19 cellular contexts compared by ENCODE assay signal in genomic region chr13:98896868-98897144, GRCh38.
DNase-seq lines count a peak whose midpoint lies in the region; ATAC-seq and TF ChIP-seq lines count a peak whose summit lies in the region.
"Had no signal": no experiment of that assay in that cellular context is flagged by ENCODE, and none has a peak within 500 bp of the region (broad histone marks: within the 10 kb centered on the region; RNA-seq: fewer than 3 reads in every experiment).

No MANE protein-coding gene starts in this region.

- H3K4me3 Mint-ChIP-seq in T-helper 2 cell treated with Interferon-gamma antibody and Interleukin-4, amounts not matched to agents 5 μg/mL and 100 μg/mL, for 36 hours: no peak overlapping the region
- no peak overlapping the region for H3K4me3 Mint-ChIP-seq in CD4-positive, CD25-positive, alpha-beta regulatory T cell
- H3K4me3 Mint-ChIP-seq in naive thymus-derived CD4-positive, alpha-beta T cell: no peak overlapping the region

- H3K27ac ChIP-seq in CD4-positive, CD25-positive, alpha-beta regulatory T cell (ENCODE audit: insufficient read depth, low read length, poor library complexity, severe bottlenecking): no peak overlapping the region
- H3K27ac ChIP-seq in body of pancreas: no peak overlapping the region
- H3K27ac ChIP-seq in naive thymus-derived CD4-positive, alpha-beta T cell (ENCODE audit: low read depth, low read length): no peak overlapping the region
- H3K27ac ChIP-seq: 22Rv1, RWPE1 had no signal

- peak overlapping the region; percentile 15 for H3K27ac Mint-ChIP-seq in T-helper 2 cell treated with Interferon-gamma antibody and Interleukin-4, amounts not matched to agents 5 μg/mL and 100 μg/mL, for 36 hours
- peak overlapping the region; percentile 1 to 93 (median 28) for H3K27ac Mint-ChIP-seq in CD4-positive, CD25-positive, alpha-beta regulatory T cell
- H3K27ac Mint-ChIP-seq in naive thymus-derived CD4-positive, alpha-beta T cell: peak overlapping the region in 5 of 9 donors; percentile 11 to 50 (median 36)

- H3K4me1 ChIP-seq in CD4-positive, CD25-positive, alpha-beta regulatory T cell (ENCODE audit: control insufficient read depth, insufficient read depth, low read length, poor library complexity, severe bottlenecking): no peaks in the 10 kb centered on the region
- H3K4me1 ChIP-seq in body of pancreas: peaks cover 8% of the 10 kb centered on the region
- H3K4me1 ChIP-seq in naive thymus-derived CD4-positive, alpha-beta T cell (ENCODE audit: control insufficient read depth in 2 of 2, insufficient read depth in 2 of 2, low read length in 2 of 2): no peaks in the 10 kb centered on the region
- H3K4me1 ChIP-seq: BE2C had no signal

- no peak for ATAC-seq in CD4-positive, CD25-positive, alpha-beta regulatory T cell (ENCODE audit: low read depth in 2 of 2)
- ATAC-seq in body of pancreas (peak; percentile 15), GM21515 (IDR thresholded peaks at IDR 0.05; ENCODE audit: unreplicated experiment) (no peak)
- ATAC-seq in naive thymus-derived CD4-positive, alpha-beta T cell: no peak
- ATAC-seq: PC-3 had no signal

- no peaks in the 10 kb centered on the region for H3K27me3 ChIP-seq in CD4-positive, CD25-positive, alpha-beta regulatory T cell (ENCODE audit: control insufficient read depth, insufficient read depth, low read length)
- no peaks in the 10 kb centered on the region for H3K27me3 ChIP-seq in body of pancreas
- H3K27me3 ChIP-seq in naive thymus-derived CD4-positive, alpha-beta T cell (ENCODE audit: control insufficient read depth in 2 of 2, insufficient read depth in 2 of 2, low read length in 2 of 2): no peaks in the 10 kb centered on the region

- no peak for DNase-seq in T-helper 2 cell treated with Interferon-gamma antibody and Interleukin-4, amounts not matched to agents 5 μg/mL and 100 μg/mL, for 36 hours (ENCODE audit: low spot score)
- no peak for DNase-seq in T-helper 2 cell
- DNase-seq in CD4-positive, CD25-positive, alpha-beta regulatory T cell: no peak
- DNase-seq in body of pancreas: no peak
- no peak for DNase-seq in naive thymus-derived CD4-positive, alpha-beta T cell
- no peak for DNase-seq in GDM1 (lab: John Stamatoyannopoulos, UW)
- no peak for DNase-seq in A172 (ENCODE audit: low spot score)
- DNase-seq: BE2C, EL, H7, NCI-H1048, NCI-H146, NCI-H2081, NCI-H510A, NCI-H82, PC-3 had no signal

- peaks cover 58% of the 10 kb centered on the region for H3K36me3 ChIP-seq in CD4-positive, CD25-positive, alpha-beta regulatory T cell (ENCODE audit: control insufficient read depth, insufficient read depth, low read length)
- H3K36me3 ChIP-seq in body of pancreas (replicated peaks in 1 of 2; ENCODE audit: insufficient read depth in 1 of 2, low read depth in 2 of 2): no peaks in the 10 kb centered on the region
- peaks cover 13 to 67% (median 19%) of the 10 kb centered on the region in 3 experiments for H3K36me3 ChIP-seq in naive thymus-derived CD4-positive, alpha-beta T cell (ENCODE audit: control insufficient read depth in 2 of 3, insufficient read depth in 3 of 3, low read length in 3 of 3)
- H3K36me3 ChIP-seq: BE2C had no signal

- intact Hi-C loops in body of pancreas (cut with DNase I): no loop called here
- intact Hi-C loops in naive thymus-derived CD4-positive, alpha-beta T cell (cut with micrococcal nuclease): no loop called here

- peaks cover 61% of the 10 kb centered on the region for H3K36me3 Mint-ChIP-seq in T-helper 2 cell treated with Interferon-gamma antibody and Interleukin-4, amounts not matched to agents 5 μg/mL and 100 μg/mL, for 36 hours (ENCODE audit: low read depth)
- peaks cover 59% of the 10 kb centered on the region for H3K36me3 Mint-ChIP-seq in CD4-positive, CD25-positive, alpha-beta regulatory T cell
- peaks cover 16 to 64% (median 46%) of the 10 kb centered on the region in 5 donors for H3K36me3 Mint-ChIP-seq in naive thymus-derived CD4-positive, alpha-beta T cell

- WGBS in body of pancreas, 2 donors: 13 to 25% methylated on average over 2 of the region's 2 CpGs

- no peaks in the 10 kb centered on the region for H3K9me3 ChIP-seq in CD4-positive, CD25-positive, alpha-beta regulatory T cell (ENCODE audit: control insufficient read depth in 2 of 2, low read length in 2 of 2)
- H3K9me3 ChIP-seq in body of pancreas: no peaks in the 10 kb centered on the region
- no peaks in the 10 kb centered on the region for H3K9me3 ChIP-seq in naive thymus-derived CD4-positive, alpha-beta T cell (ENCODE audit: control insufficient read depth in 2 of 3, low read length in 3 of 3)
- H3K9me3 ChIP-seq: BE2C had no signal

- H3K27me3 Mint-ChIP-seq in T-helper 2 cell treated with Interferon-gamma antibody and Interleukin-4, amounts not matched to agents 5 μg/mL and 100 μg/mL, for 36 hours (ENCODE audit: low read depth): no peaks in the 10 kb centered on the region
- H3K27me3 Mint-ChIP-seq in CD4-positive, CD25-positive, alpha-beta regulatory T cell: no peaks in the 10 kb centered on the region
- no peaks in the 10 kb centered on the region for H3K27me3 Mint-ChIP-seq in naive thymus-derived CD4-positive, alpha-beta T cell

- no peak overlapping the region for H3K4me3 ChIP-seq in CD4-positive, CD25-positive, alpha-beta regulatory T cell (ENCODE audit: low read depth, low read length)
- no peak overlapping the region for H3K4me3 ChIP-seq in body of pancreas
- H3K4me3 ChIP-seq in naive thymus-derived CD4-positive, alpha-beta T cell (ENCODE audit: low read length): no peak overlapping the region

- POLR2A ChIA-PET in naive thymus-derived CD4-positive, alpha-beta T cell (lab: Charles Lee): interaction anchor here (0.6 kb wide), 1 partner anchor 439 kb away, joined by 3 read pairs; no protein-coding TSS in a partner anchor

- no peaks in the 10 kb centered on the region for H3K9me3 Mint-ChIP-seq in T-helper 2 cell treated with Interferon-gamma antibody and Interleukin-4, amounts not matched to agents 5 μg/mL and 100 μg/mL, for 36 hours
- H3K9me3 Mint-ChIP-seq in CD4-positive, CD25-positive, alpha-beta regulatory T cell: no peaks in the 10 kb centered on the region
- H3K9me3 Mint-ChIP-seq in naive thymus-derived CD4-positive, alpha-beta T cell: no peaks in the 10 kb centered on the region

- no peak for TF ChIP-seq POLR2A in body of pancreas (IDR thresholded peaks at IDR 0.05)

- CTCF ChIA-PET in naive thymus-derived CD4-positive, alpha-beta T cell (lab: Charles Lee): interaction anchor here (0.6 kb wide), 1 partner anchor 108 kb away, joined by 3 read pairs; no protein-coding TSS in a partner anchor

- peaks cover 20% of the 10 kb centered on the region for H3K4me1 Mint-ChIP-seq in T-helper 2 cell treated with Interferon-gamma antibody and Interleukin-4, amounts not matched to agents 5 μg/mL and 100 μg/mL, for 36 hours (ENCODE audit: low read depth)
- peaks cover 0 to 13% (median 0%) of the 10 kb centered on the region in 4 donors for H3K4me1 Mint-ChIP-seq in CD4-positive, CD25-positive, alpha-beta regulatory T cell
- peaks cover 0 to 15% (median 7%) of the 10 kb centered on the region in 7 donors for H3K4me1 Mint-ChIP-seq in naive thymus-derived CD4-positive, alpha-beta T cell

- no peak for TF ChIP-seq CTCF in body of pancreas (IDR thresholded peaks at IDR 0.05)
